ENCODE assay signal across 1 cellular context in genomic region chr1:185315364-185316108, GRCh38.
TF ChIP-seq lines count a peak whose summit lies in the region.

No MANE protein-coding gene starts in this region.

TF ChIP-seq in GM23338, 12 proteins besides CTCF, POLR2A, EP300 and RAD21 (continued from another document):
- TF ChIP-seq, protein P1, sequence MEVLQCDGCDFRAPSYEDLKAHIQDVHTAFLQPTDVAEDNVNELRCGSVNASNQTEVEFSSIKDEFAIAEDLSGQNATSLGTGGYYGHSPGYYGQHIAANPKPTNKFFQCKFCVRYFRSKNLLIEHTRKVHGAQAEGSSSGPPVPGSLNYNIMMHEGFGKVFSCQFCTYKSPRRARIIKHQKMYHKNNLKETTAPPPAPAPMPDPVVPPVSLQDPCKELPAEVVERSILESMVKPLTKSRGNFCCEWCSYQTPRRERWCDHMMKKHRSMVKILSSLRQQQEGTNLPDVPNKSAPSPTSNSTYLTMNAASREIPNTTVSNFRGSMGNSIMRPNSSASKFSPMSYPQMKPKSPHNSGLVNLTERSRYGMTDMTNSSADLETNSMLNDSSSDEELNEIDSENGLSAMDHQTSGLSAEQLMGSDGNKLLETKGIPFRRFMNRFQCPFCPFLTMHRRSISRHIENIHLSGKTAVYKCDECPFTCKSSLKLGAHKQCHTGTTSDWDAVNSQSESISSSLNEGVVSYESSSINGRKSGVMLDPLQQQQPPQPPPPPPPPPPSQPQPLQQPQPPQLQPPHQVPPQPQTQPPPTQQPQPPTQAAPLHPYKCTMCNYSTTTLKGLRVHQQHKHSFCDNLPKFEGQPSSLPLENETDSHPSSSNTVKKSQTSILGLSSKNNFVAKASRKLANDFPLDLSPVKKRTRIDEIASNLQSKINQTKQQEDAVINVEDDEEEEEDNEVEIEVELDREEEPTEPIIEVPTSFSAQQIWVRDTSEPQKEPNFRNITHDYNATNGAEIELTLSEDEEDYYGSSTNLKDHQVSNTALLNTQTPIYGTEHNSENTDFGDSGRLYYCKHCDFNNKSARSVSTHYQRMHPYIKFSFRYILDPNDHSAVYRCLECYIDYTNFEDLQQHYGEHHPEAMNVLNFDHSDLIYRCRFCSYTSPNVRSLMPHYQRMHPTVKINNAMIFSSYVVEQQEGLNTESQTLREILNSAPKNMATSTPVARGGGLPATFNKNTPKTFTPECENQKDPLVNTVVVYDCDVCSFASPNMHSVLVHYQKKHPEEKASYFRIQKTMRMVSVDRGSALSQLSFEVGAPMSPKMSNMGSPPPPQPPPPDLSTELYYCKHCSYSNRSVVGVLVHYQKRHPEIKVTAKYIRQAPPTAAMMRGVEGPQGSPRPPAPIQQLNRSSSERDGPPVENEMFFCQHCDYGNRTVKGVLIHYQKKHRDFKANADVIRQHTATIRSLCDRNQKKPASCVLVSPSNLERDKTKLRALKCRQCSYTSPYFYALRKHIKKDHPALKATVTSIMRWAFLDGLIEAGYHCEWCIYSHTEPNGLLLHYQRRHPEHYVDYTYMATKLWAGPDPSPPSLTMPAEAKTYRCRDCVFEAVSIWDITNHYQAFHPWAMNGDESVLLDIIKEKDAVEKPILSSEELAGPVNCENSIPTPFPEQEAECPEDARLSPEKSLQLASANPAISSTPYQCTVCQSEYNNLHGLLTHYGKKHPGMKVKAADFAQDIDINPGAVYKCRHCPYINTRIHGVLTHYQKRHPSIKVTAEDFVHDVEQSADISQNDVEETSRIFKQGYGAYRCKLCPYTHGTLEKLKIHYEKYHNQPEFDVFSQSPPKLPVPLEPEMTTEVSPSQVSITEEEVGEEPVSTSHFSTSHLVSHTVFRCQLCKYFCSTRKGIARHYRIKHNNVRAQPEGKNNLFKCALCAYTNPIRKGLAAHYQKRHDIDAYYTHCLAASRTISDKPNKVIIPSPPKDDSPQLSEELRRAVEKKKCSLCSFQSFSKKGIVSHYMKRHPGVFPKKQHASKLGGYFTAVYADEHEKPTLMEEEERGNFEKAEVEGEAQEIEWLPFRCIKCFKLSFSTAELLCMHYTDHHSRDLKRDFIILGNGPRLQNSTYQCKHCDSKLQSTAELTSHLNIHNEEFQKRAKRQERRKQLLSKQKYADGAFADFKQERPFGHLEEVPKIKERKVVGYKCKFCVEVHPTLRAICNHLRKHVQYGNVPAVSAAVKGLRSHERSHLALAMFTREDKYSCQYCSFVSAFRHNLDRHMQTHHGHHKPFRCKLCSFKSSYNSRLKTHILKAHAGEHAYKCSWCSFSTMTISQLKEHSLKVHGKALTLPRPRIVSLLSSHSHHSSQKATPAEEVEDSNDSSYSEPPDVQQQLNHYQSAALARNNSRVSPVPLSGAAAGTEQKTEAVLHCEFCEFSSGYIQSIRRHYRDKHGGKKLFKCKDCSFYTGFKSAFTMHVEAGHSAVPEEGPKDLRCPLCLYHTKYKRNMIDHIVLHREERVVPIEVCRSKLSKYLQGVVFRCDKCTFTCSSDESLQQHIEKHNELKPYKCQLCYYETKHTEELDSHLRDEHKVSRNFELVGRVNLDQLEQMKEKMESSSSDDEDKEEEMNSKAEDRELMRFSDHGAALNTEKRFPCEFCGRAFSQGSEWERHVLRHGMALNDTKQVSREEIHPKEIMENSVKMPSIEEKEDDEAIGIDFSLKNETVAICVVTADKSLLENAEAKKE (CRISPR knock-in tag; IDR thresholded peaks at IDR 0.05) = no peak
- TF ChIP-seq ZNF331 (CRISPR knock-in tag; IDR thresholded peaks at IDR 0.05; ENCODE audit: low read depth) (no peak), ETS1 (IDR thresholded peaks at IDR 0.05) (no peak), JUNB (IDR thresholded peaks at IDR 0.05; ENCODE audit: unreplicated experiment) (no peak)
